16 cellular contexts compared by ENCODE assay signal in genomic region chr21:31140025-31140424, GRCh38.
DNase-seq lines count a peak whose midpoint lies in the region; ATAC-seq and TF ChIP-seq lines count a peak whose summit lies in the region.
"Had no signal": no experiment of that assay in that cellular context is flagged by ENCODE, and none has a peak within 500 bp of the region (broad histone marks: within the 10 kb centered on the region; RNA-seq: fewer than 3 reads in every experiment).

No MANE protein-coding gene starts in this region.

- peak overlapping the region; percentile 49 for H3K27ac Mint-ChIP-seq in activated naive CD4-positive, alpha-beta T cell treated with anti-CD3 and anti-CD28 coated beads, Interleukin-2, amount 10 ng/mL, durations not matched to agents 7 days and 5 days
- H3K27ac Mint-ChIP-seq in activated naive CD4-positive, alpha-beta T cell treated with anti-CD3 and anti-CD28 coated beads, Interleukin-2, amount 50 U/mL, for 72 hours = no peak overlapping the region
- H3K27ac Mint-ChIP-seq in T-cell (peak overlapping the region; percentile 4 to 43), nephron progenitor cell (peak overlapping the region; percentile 22)
- H3K27ac Mint-ChIP-seq: CD14-positive monocyte had no signal

- CTCF ChIA-PET in activated naive CD4-positive, alpha-beta T cell treated with anti-CD3 and anti-CD28 coated beads, Interleukin-2, amount 10 ng/mL, durations not matched to agents 7 days and 5 days (lab: Charles Lee) = interaction anchor here (1.6 kb wide), 1 partner anchor 36 kb away, joined by 3 read pairs; no protein-coding TSS in a partner anchor
- CTCF ChIA-PET in T-cell (lab: Charles Lee) = no interaction called here

- H3K4me3 Mint-ChIP-seq in activated naive CD4-positive, alpha-beta T cell treated with anti-CD3 and anti-CD28 coated beads, Interleukin-2, amount 10 ng/mL, durations not matched to agents 7 days and 5 days = no peak overlapping the region
- no peak overlapping the region for H3K4me3 Mint-ChIP-seq in T-cell
- no peak overlapping the region for H3K4me3 Mint-ChIP-seq in nephron progenitor cell
- H3K4me3 Mint-ChIP-seq: CD14-positive monocyte had no signal

- no peak for DNase-seq in activated naive CD4-positive, alpha-beta T cell treated with anti-CD3 and anti-CD28 coated beads, Interleukin-2, amount 10 ng/mL, durations not matched to agents 7 days and 5 days
- DNase-seq in activated naive CD4-positive, alpha-beta T cell treated with anti-CD3 and anti-CD28 coated beads, Interleukin-2, amount 50 U/mL, for 72 hours (ENCODE audit: low spot score in 2 of 2) = no peak
- no peak for DNase-seq in T-cell
- no peak for DNase-seq in nephron progenitor cell
- DNase-seq in stimulated activated CD4-positive, alpha-beta T cell treated with anti-CD3 and anti-CD28 coated beads, Interleukin-4, amount 100 ng/mL, for 4 hours = no peak
- no peak for DNase-seq in AG08396 (ENCODE audit: low spot score)
- DNase-seq in NCI-H2081 treated with DMSO at 0.1 percent for 48 hours (lab: John Stamatoyannopoulos, UW) = no peak
- DNase-seq: BE2C, Calu3, DMS 273 treated with DMSO at 0.1 percent for 48 hours, DMS79 treated with DMSO at 0.1 percent for 48 hours, EL, GM23248, IMR-90 had no signal

- no peaks in the 10 kb centered on the region for H3K9me3 Mint-ChIP-seq in activated naive CD4-positive, alpha-beta T cell treated with anti-CD3 and anti-CD28 coated beads, Interleukin-2, amount 10 ng/mL, durations not matched to agents 7 days and 5 days
- no peaks in the 10 kb centered on the region for H3K9me3 Mint-ChIP-seq in activated naive CD4-positive, alpha-beta T cell treated with anti-CD3 and anti-CD28 coated beads, Interleukin-2, amount 50 U/mL, for 72 hours
- H3K9me3 Mint-ChIP-seq in T-cell = no peaks in the 10 kb centered on the region
- no peaks in the 10 kb centered on the region for H3K9me3 Mint-ChIP-seq in nephron progenitor cell

- POLR2A ChIA-PET in T-cell (lab: Charles Lee) = no interaction called here

- peaks cover 68% of the 10 kb centered on the region for H3K36me3 Mint-ChIP-seq in activated naive CD4-positive, alpha-beta T cell treated with anti-CD3 and anti-CD28 coated beads, Interleukin-2, amount 10 ng/mL, durations not matched to agents 7 days and 5 days
- peaks cover 45 to 52% of the 10 kb centered on the region in 2 donors for H3K36me3 Mint-ChIP-seq in activated naive CD4-positive, alpha-beta T cell treated with anti-CD3 and anti-CD28 coated beads, Interleukin-2, amount 50 U/mL, for 72 hours
- peaks cover 45% of the 10 kb centered on the region for H3K36me3 Mint-ChIP-seq in T-cell
- peaks cover 62% of the 10 kb centered on the region for H3K36me3 Mint-ChIP-seq in nephron progenitor cell (ENCODE audit: low read depth)

- H3K27me3 Mint-ChIP-seq in activated naive CD4-positive, alpha-beta T cell treated with anti-CD3 and anti-CD28 coated beads, Interleukin-2, amount 10 ng/mL, durations not matched to agents 7 days and 5 days = no peaks in the 10 kb centered on the region
- H3K27me3 Mint-ChIP-seq in T-cell (no peaks in the 10 kb centered on the region), nephron progenitor cell (ENCODE audit: low read depth, poor library complexity) (no peaks in the 10 kb centered on the region)

- no peak for ATAC-seq in activated naive CD4-positive, alpha-beta T cell treated with anti-CD3 and anti-CD28 coated beads, Interleukin-2, amount 50 U/mL, for 72 hours
- no peak for ATAC-seq in T-cell (replicated peaks in 1 of 4)
- ATAC-seq: HCT116 had no signal

- peaks cover 23% of the 10 kb centered on the region for H3K4me1 Mint-ChIP-seq in activated naive CD4-positive, alpha-beta T cell treated with anti-CD3 and anti-CD28 coated beads, Interleukin-2, amount 10 ng/mL, durations not matched to agents 7 days and 5 days
- H3K4me1 Mint-ChIP-seq in T-cell (peaks cover 16 to 43% (median 34%) of the 10 kb centered on the region in 3 donors), nephron progenitor cell (peaks cover 30% of the 10 kb centered on the region)

- no peak for TF ChIP-seq CTCF in nephron progenitor cell (IDR thresholded peaks at IDR 0.05)

Comparison
In these comparisons a context has a peak if more than half of its experiments do, and no peak if none do; other contexts are left out.
1. H3K27ac Mint-ChIP-seq: peak in activated naive CD4-positive, alpha-beta T cell treated with anti-CD3 and anti-CD28 coated beads, Interleukin-2, amount 10 ng/mL, durations not matched to agents 7 days and 5 days (single experiment), T-cell (2 of 2) and nephron progenitor cell (single experiment); none in activated naive CD4-positive, alpha-beta T cell treated with anti-CD3 and anti-CD28 coated beads, Interleukin-2, amount 50 U/mL, for 72 hours (0 of 2).